Comparison of ENCODE assay signal across 11 cellular contexts in the genomic region with DNA sequence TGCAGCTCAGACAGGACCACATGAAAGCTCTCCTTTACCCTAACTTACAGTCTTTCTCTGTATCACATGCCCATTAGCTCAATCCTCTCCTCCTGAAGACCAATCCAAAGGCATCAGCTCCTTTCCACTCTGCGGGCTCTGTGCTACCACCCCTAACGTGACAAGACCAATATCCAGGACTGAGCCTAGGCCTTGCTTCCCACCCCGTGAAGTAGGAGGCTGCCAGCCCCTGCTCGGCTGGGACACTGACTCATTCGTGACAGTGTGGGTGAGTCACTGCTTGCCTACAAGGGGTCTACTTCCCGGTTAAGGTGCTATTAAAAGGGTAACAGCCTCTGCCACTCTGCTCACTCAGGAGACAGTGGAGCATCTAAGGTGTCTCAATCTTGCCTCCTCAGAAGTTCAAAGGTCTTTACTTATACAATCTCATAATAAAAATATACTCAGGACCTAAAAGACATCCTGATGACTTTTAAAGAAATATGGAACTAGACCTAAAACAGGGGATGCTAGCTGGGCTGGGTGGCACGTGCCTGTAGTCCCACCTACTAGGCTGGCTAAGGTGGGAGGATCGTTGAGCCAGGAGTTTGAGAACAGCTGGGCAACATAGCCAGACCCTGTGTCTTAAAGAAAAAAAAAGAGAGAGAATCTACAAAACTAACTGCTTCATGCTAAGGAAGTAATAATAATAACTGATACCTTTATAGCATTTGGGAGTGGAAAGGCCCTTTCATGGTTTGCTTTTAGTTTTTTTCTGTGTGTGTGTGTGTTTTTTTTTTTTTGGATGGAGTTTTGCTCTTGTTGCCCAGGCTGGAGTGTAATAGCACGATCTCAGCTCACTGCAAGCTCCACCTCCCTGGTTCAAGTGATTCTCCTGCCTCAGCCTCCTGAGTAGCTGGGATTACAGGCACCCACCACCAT. TPM values are rescaled to one million over a fixed set of nuclear protein-coding genes. Genes with fewer than 3 reads are reported as not detected.
DNase-seq lines count a peak whose midpoint lies in the region; FAIRE-seq and TF ChIP-seq lines count a peak whose summit lies in the region.
"Had no signal": no experiment of that assay in that cellular context is flagged by ENCODE, and none has a peak within 500 bp of the region (broad histone marks: within the 10 kb centered on the region; RNA-seq: fewer than 3 reads in every experiment).

No MANE protein-coding gene starts in this region.

- H3K27ac Mint-ChIP-seq in activated T-cell treated with anti-CD3 and anti-CD28 coated beads, Interleukin-2, amount 50 U/mL, for 24 hours, result peak overlapping the region; percentile 45
- H3K27ac Mint-ChIP-seq: CD4-positive, CD25-positive, alpha-beta regulatory T cell had no signal

- TF ChIP-seq CTCF in tibial artery (IDR thresholded peaks at IDR 0.05), result no peak

- H3K9me3 ChIP-seq in tibial artery, result no peaks in the 10 kb centered on the region

- no peak overlapping the region for H3K4me3 Mint-ChIP-seq in activated T-cell treated with anti-CD3 and anti-CD28 coated beads, Interleukin-2, amount 50 U/mL, for 24 hours

- DNase-seq in activated effector memory CD4-positive, alpha-beta T cell treated with anti-CD3 and anti-CD28 coated beads, Interleukin-2, amount 50 U/mL, for 16 hours, result peak; percentile 76
- no peak for DNase-seq in activated effector memory CD4-positive, alpha-beta T cell treated with Interleukin-2 at 50 U/mL for 16 hours
- peak; percentile 53 for DNase-seq in activated T-cell treated with anti-CD3 and anti-CD28 coated beads, Interleukin-2, amount 50 U/mL, for 24 hours
- DNase-seq in iris pigment epithelial cell (ENCODE audit: low read depth) (peak; percentile 88), tibial artery (peak; percentile 73 to 90), epidermal melanocyte (ENCODE audit: insufficient read length, low spot score) (no peak), GM12891 (ENCODE audit: insufficient read length, low spot score) (no peak), DMS79 treated with DMSO at 0.1 percent for 48 hours (lab: John Stamatoyannopoulos, UW) (no peak)
- DNase-seq: CD4-positive, CD25-positive, alpha-beta regulatory T cell had no signal

- H3K9me3 Mint-ChIP-seq in activated T-cell treated with anti-CD3 and anti-CD28 coated beads, Interleukin-2, amount 50 U/mL, for 24 hours, result no peaks in the 10 kb centered on the region
- H3K9me3 Mint-ChIP-seq: IgD-negative memory B cell had no signal

- H3K27me3 ChIP-seq in tibial artery, result no peaks in the 10 kb centered on the region

- FAIRE-seq in GM12891 (lab: Jason Lieb, UNC), result no peak

- peaks cover 8% of the 10 kb centered on the region for H3K27me3 Mint-ChIP-seq in activated T-cell treated with anti-CD3 and anti-CD28 coated beads, Interleukin-2, amount 50 U/mL, for 24 hours

- no peak overlapping the region for H3K4me3 ChIP-seq in tibial artery
- H3K4me3 ChIP-seq: skin epidermis had no signal

- peak overlapping the region; percentile 59 to 69 for H3K27ac ChIP-seq in tibial artery

- H3K36me3 Mint-ChIP-seq in activated T-cell treated with anti-CD3 and anti-CD28 coated beads, Interleukin-2, amount 50 U/mL, for 24 hours (ENCODE audit: low read depth), result no peaks in the 10 kb centered on the region
- H3K36me3 Mint-ChIP-seq: CD4-positive, CD25-positive, alpha-beta regulatory T cell; IgD-negative memory B cell had no signal

- intact Hi-C loops in tibial artery (cut with DNase I; ENCODE audit: low total_unique reads), result loop anchor here (5.0 kb wide), 1 partner anchor 106 kb away; no protein-coding TSS in a partner anchor

- peaks cover 20% of the 10 kb centered on the region for H3K4me1 Mint-ChIP-seq in activated T-cell treated with anti-CD3 and anti-CD28 coated beads, Interleukin-2, amount 50 U/mL, for 24 hours (ENCODE audit: low read depth)
- H3K4me1 Mint-ChIP-seq: CD4-positive, CD25-positive, alpha-beta regulatory T cell had no signal

- TF ChIP-seq POLR2A in GM12891 (IDR thresholded peaks at IDR 0.05; ENCODE audit: low read depth, low read length), result no peak

- peaks cover 0 to 27% (median 6%) of the 10 kb centered on the region in 4 donors for H3K4me1 ChIP-seq in tibial artery

- H3K36me3 ChIP-seq in tibial artery, result no peaks in the 10 kb centered on the region

TF ChIP-seq in GM12891, 5 proteins besides CTCF, POLR2A, EP300 and RAD21:
- TF ChIP-seq POLR2AphosphoS5 (IDR thresholded peaks at IDR 0.05; ENCODE audit: low read depth, low read length) (no peak), SPI1 (IDR thresholded peaks at IDR 0.05; ENCODE audit: low read depth, low read length) (no peak)

RNA-seq across cellular contexts. Expression of a gene that starts 55.0 kb away (rescaled TPM):
- 5.9 TPM for polyA plus RNA-seq in GM12891 (2012; ENCODE audit: low read depth, missing spikeins)

Comparison
In these comparisons a context has a peak if more than half of its experiments do, and no peak if none do; other contexts are left out.
1. DNase-seq: peak in activated effector memory CD4-positive, alpha-beta T cell treated with anti-CD3 and anti-CD28 coated beads, Interleukin-2, amount 50 U/mL, for 16 hours (single experiment), activated T-cell treated with anti-CD3 and anti-CD28 coated beads, Interleukin-2, amount 50 U/mL, for 24 hours (single experiment), iris pigment epithelial cell (single experiment) and tibial artery (2 of 2); none in activated effector memory CD4-positive, alpha-beta T cell treated with Interleukin-2 at 50 U/mL for 16 hours (single experiment), epidermal melanocyte (single experiment), GM12891 (single experiment) and DMS79 treated with DMSO at 0.1 percent for 48 hours (single experiment).